Comparison of ENCODE assay signal across 1 cellular context in genomic region chr11:35112846-35113105, GRCh38.
TF ChIP-seq lines count a peak whose summit lies in the region.

No MANE protein-coding gene starts in this region.

TF ChIP-seq in HepG2, 621 proteins besides CTCF, POLR2A, EP300 and RAD21:
- TF ChIP-seq MAFF (IDR thresholded peaks at IDR 0.05; ENCODE audit: low read depth, low read length) (no peak), SP4 (CRISPR knock-in tag; IDR thresholded peaks at IDR 0.05) (no peak), ZNF703 (CRISPR knock-in tag; IDR thresholded peaks at IDR 0.05; ENCODE audit: borderline replicate concordance) (no peak), STAT5B (CRISPR knock-in tag; IDR thresholded peaks at IDR 0.05) (no peak), ZNF12 (CRISPR knock-in tag; IDR thresholded peaks at IDR 0.05) (no peak), KLF12 (CRISPR knock-in tag; IDR thresholded peaks at IDR 0.05; ENCODE audit: borderline replicate concordance) (no peak), ZNF354B (CRISPR knock-in tag; IDR thresholded peaks at IDR 0.05) (no peak), DMAP1 (CRISPR knock-in tag; IDR thresholded peaks at IDR 0.05) (no peak), ZFP82 (CRISPR knock-in tag; IDR thresholded peaks at IDR 0.05; ENCODE audit: borderline replicate concordance) (no peak), MTF2 (CRISPR knock-in tag; IDR thresholded peaks at IDR 0.05; ENCODE audit: borderline replicate concordance) (no peak), RFX3 (CRISPR knock-in tag; IDR thresholded peaks at IDR 0.05) (no peak), ZNF737 (CRISPR knock-in tag; IDR thresholded peaks at IDR 0.05; ENCODE audit: borderline replicate concordance) (no peak)
- TF ChIP-seq, protein P1, sequence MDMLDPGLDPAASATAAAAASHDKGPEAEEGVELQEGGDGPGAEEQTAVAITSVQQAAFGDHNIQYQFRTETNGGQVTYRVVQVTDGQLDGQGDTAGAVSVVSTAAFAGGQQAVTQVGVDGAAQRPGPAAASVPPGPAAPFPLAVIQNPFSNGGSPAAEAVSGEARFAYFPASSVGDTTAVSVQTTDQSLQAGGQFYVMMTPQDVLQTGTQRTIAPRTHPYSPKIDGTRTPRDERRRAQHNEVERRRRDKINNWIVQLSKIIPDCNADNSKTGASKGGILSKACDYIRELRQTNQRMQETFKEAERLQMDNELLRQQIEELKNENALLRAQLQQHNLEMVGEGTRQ (IDR thresholded peaks at IDR 0.05; ENCODE audit: low read depth, low read length), result no peak
- TF ChIP-seq, protein P1 (CRISPR knock-in tag; IDR thresholded peaks at IDR 0.05; ENCODE audit: borderline replicate concordance), result no peak
- TF ChIP-seq, protein P2, sequence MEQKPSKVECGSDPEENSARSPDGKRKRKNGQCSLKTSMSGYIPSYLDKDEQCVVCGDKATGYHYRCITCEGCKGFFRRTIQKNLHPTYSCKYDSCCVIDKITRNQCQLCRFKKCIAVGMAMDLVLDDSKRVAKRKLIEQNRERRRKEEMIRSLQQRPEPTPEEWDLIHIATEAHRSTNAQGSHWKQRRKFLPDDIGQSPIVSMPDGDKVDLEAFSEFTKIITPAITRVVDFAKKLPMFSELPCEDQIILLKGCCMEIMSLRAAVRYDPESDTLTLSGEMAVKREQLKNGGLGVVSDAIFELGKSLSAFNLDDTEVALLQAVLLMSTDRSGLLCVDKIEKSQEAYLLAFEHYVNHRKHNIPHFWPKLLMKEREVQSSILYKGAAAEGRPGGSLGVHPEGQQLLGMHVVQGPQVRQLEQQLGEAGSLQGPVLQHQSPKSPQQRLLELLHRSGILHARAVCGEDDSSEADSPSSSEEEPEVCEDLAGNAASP (CRISPR knock-in tag; IDR thresholded peaks at IDR 0.05; ENCODE audit: borderline replicate concordance), result no peak
